38 cellular contexts compared by ENCODE assay signal in genomic region chrX:104205548-104205947, GRCh38. TPM values are rescaled to one million over a fixed set of nuclear protein-coding genes. Genes with fewer than 3 reads are reported as not detected.
"Had no signal": no experiment of that assay in that cellular context is flagged by ENCODE, and none has a peak within 500 bp of the region (broad histone marks: within the 10 kb centered on the region; RNA-seq: fewer than 3 reads in every experiment).

No MANE protein-coding gene starts in this region.

- H3K36me3 ChIP-seq: brain microvascular endothelial cell, breast epithelium had no signal

- H3K27ac ChIP-seq: ascending aorta, body of pancreas, brain microvascular endothelial cell, breast epithelium, VCaP had no signal

- H3K4me1 ChIP-seq: ascending aorta, body of pancreas, breast epithelium had no signal

- FAIRE-seq: TTC549 had no signal

- H3K9me3 ChIP-seq: ascending aorta, body of pancreas, breast epithelium had no signal

- H3K4me1 Mint-ChIP-seq: activated B cell treated with CpG ODN at 0.5 μM for 24 hours; activated CD4-positive, alpha-beta memory T cell treated with anti-CD3 and anti-CD28 coated beads, Interleukin-2, amount 10 ng/mL, durations not matched to agents 7 days and 5 days; activated CD4-positive, alpha-beta T cell treated with anti-CD3 and anti-CD28 coated beads, Interleukin-2, amount 10 ng/mL, durations not matched to agents 24 days and 14 days; activated CD8-positive, alpha-beta memory T cell treated with anti-CD3 and anti-CD28 coated beads, Interleukin-2, amount 10 ng/mL, durations not matched to agents 7 days and 5 days; activated naive CD4-positive, alpha-beta T cell treated with anti-CD3 and anti-CD28 coated beads, Interleukin-2, amount 10 ng/mL, durations not matched to agents 7 days and 5 days; activated naive CD4-positive, alpha-beta T cell treated with anti-CD3 and anti-CD28 coated beads, Interleukin-2, amount 50 U/mL, for 24 hours; activated naive CD8-positive, alpha-beta T cell treated with anti-CD3 and anti-CD28 coated beads, Interleukin-2, amount 10 ng/mL, durations not matched to agents 7 days and 5 days; activated naive CD8-positive, alpha-beta T cell treated with anti-CD3 and anti-CD28 coated beads, Interleukin-2, amount 50 U/mL, for 24 hours had no signal

- H3K36me3 Mint-ChIP-seq: activated naive CD4-positive, alpha-beta T cell treated with anti-CD3 and anti-CD28 coated beads, Interleukin-2, amount 10 ng/mL, durations not matched to agents 7 days and 5 days; activated naive CD4-positive, alpha-beta T cell treated with anti-CD3 and anti-CD28 coated beads, Interleukin-2, amount 50 U/mL, for 24 hours; activated naive CD8-positive, alpha-beta T cell treated with anti-CD3 and anti-CD28 coated beads, Interleukin-2, amount 10 ng/mL, durations not matched to agents 7 days and 5 days had no signal

- H3K9me3 Mint-ChIP-seq: activated B cell treated with CpG ODN at 0.5 μM for 24 hours; activated CD4-positive, alpha-beta memory T cell treated with anti-CD3 and anti-CD28 coated beads, Interleukin-2, amount 10 ng/mL, durations not matched to agents 7 days and 5 days; activated CD4-positive, alpha-beta T cell treated with anti-CD3 and anti-CD28 coated beads, Interleukin-2, amount 10 ng/mL, durations not matched to agents 24 days and 14 days; activated naive CD4-positive, alpha-beta T cell treated with anti-CD3 and anti-CD28 coated beads, Interleukin-2, amount 10 ng/mL, durations not matched to agents 7 days and 5 days; activated naive CD4-positive, alpha-beta T cell treated with anti-CD3 and anti-CD28 coated beads, Interleukin-2, amount 50 U/mL, for 24 hours; activated naive CD8-positive, alpha-beta T cell treated with anti-CD3 and anti-CD28 coated beads, Interleukin-2, amount 10 ng/mL, durations not matched to agents 7 days and 5 days; activated naive CD8-positive, alpha-beta T cell treated with anti-CD3 and anti-CD28 coated beads, Interleukin-2, amount 50 U/mL, for 24 hours; activated T-cell treated with anti-CD3 and anti-CD28 coated beads, Interleukin-2, amount 50 U/mL, for 24 hours; activated T-helper 2 cell treated with anti-CD3 and anti-CD28 coated beads, Interferon-gamma antibody, Interleukin-2, Interleukin-4, amounts not matched to agents 10 μg/mL and 5 μg/mL and 100 μg/mL, durations not matched to agents 14 hours and 24 hours and 36 hours; T-helper 1 cell treated with Interleukin-12 subunit alpha and Interleukin-12 subunit beta and Interleukin-4 antibody, amounts not matched to agents 30 μg/mL and 1 μg/mL, for 36 hours; T-helper 2 cell treated with Interferon-gamma antibody and Interleukin-4, amounts not matched to agents 5 μg/mL and 100 μg/mL, for 36 hours had no signal

- H3K27me3 ChIP-seq: ascending aorta, body of pancreas, brain microvascular endothelial cell had no signal

- DNase-seq: activated B cell treated with CpG ODN at 0.5 μM for 24 hours; activated CD4-positive, alpha-beta memory T cell treated with anti-CD3 and anti-CD28 coated beads, Interleukin-2, amount 10 ng/mL, durations not matched to agents 7 days and 5 days; activated CD4-positive, alpha-beta T cell treated with anti-CD3 and anti-CD28 coated beads for 4 hours; activated CD4-positive, alpha-beta T cell treated with anti-CD3 and anti-CD28 coated beads, Interleukin-2, amount 10 ng/mL, durations not matched to agents 24 days and 14 days; activated CD4-positive, alpha-beta T cell treated with anti-CD3 and anti-CD28 coated beads, Interleukin-2, amount 50 U/mL, for 48 hours; activated CD4-positive, CD25-positive, alpha-beta regulatory T cell treated with anti-CD3 and anti-CD28 coated beads, Interleukin-2, amount 50 U/mL, for 72 hours; activated CD8-positive, alpha-beta memory T cell treated with anti-CD3 and anti-CD28 coated beads for 24 hours; activated CD8-positive, alpha-beta memory T cell treated with anti-CD3 and anti-CD28 coated beads, Interleukin-2, amount 10 ng/mL, durations not matched to agents 7 days and 5 days; activated CD8-positive, alpha-beta memory T cell treated with anti-CD3 and anti-CD28 coated beads, Interleukin-2, amount 50 U/mL, for 48 hours; activated CD8-positive, alpha-beta T cell treated with anti-CD3 and anti-CD28 coated beads, Interleukin-2, amount 10 ng/mL, durations not matched to agents 7 days and 5 days; activated effector memory CD4-positive, alpha-beta T cell treated with Interleukin-2 at 50 U/mL for 16 hours; activated gamma-delta T cell; activated naive CD4-positive, alpha-beta T cell treated with anti-CD3 and anti-CD28 coated beads, Interleukin-2, amount 10 ng/mL, durations not matched to agents 7 days and 5 days; activated naive CD4-positive, alpha-beta T cell treated with Interleukin-2 at 50 U/mL for 16 hours; activated naive CD8-positive, alpha-beta T cell treated with anti-CD3 and anti-CD28 coated beads, Interleukin-2, amount 10 ng/mL, durations not matched to agents 7 days and 5 days; activated naive CD8-positive, alpha-beta T cell treated with anti-CD3 and anti-CD28 coated beads, Interleukin-2, amount 50 U/mL, for 24 hours; activated T-cell treated with anti-CD3 and anti-CD28 coated beads, Interleukin-2, amount 50 U/mL, for 24 hours; activated T-cell treated with anti-CD3 and anti-CD28 coated beads, Interleukin-2, amount 50 U/mL, for 48 hours; amygdala; anterior cingulate cortex; body of pancreas; brain microvascular endothelial cell; central memory CD4-positive, alpha-beta T cell; T-helper 1 cell; T-helper 2 cell; T-helper 9 cell had no signal

- H3K4me3 Mint-ChIP-seq: activated B cell treated with CpG ODN at 0.5 μM for 24 hours; activated CD4-positive, alpha-beta memory T cell treated with anti-CD3 and anti-CD28 coated beads, Interleukin-2, amount 10 ng/mL, durations not matched to agents 7 days and 5 days; activated CD4-positive, alpha-beta T cell treated with anti-CD3 and anti-CD28 coated beads, Interleukin-2, amount 10 ng/mL, durations not matched to agents 24 days and 14 days; activated CD8-positive, alpha-beta memory T cell treated with anti-CD3 and anti-CD28 coated beads, Interleukin-2, amount 10 ng/mL, durations not matched to agents 7 days and 5 days; activated CD8-positive, alpha-beta T cell treated with anti-CD3 and anti-CD28 coated beads, Interleukin-2, amount 10 ng/mL, durations not matched to agents 7 days and 5 days; activated naive CD4-positive, alpha-beta T cell treated with anti-CD3 and anti-CD28 coated beads, Interleukin-2, amount 10 ng/mL, durations not matched to agents 7 days and 5 days; activated naive CD4-positive, alpha-beta T cell treated with anti-CD3 and anti-CD28 coated beads, Interleukin-2, amount 50 U/mL, for 24 hours; activated naive CD8-positive, alpha-beta T cell; activated naive CD8-positive, alpha-beta T cell treated with anti-CD3 and anti-CD28 coated beads, Interleukin-2, amount 10 ng/mL, durations not matched to agents 7 days and 5 days; activated naive CD8-positive, alpha-beta T cell treated with anti-CD3 and anti-CD28 coated beads, Interleukin-2, amount 50 U/mL, for 24 hours; activated T-cell treated with anti-CD3 and anti-CD28 coated beads, Interleukin-2, amount 50 U/mL, for 24 hours; T-helper 1 cell treated with Interleukin-12 subunit alpha and Interleukin-12 subunit beta and Interleukin-4 antibody, amounts not matched to agents 30 μg/mL and 1 μg/mL, for 36 hours; T-helper 2 cell treated with Interferon-gamma antibody and Interleukin-4, amounts not matched to agents 5 μg/mL and 100 μg/mL, for 36 hours had no signal

- H3K27me3 Mint-ChIP-seq: activated B cell treated with CpG ODN at 0.5 μM for 24 hours; activated CD4-positive, alpha-beta memory T cell treated with anti-CD3 and anti-CD28 coated beads, Interleukin-2, amount 10 ng/mL, durations not matched to agents 7 days and 5 days; activated CD8-positive, alpha-beta memory T cell treated with anti-CD3 and anti-CD28 coated beads, Interleukin-2, amount 10 ng/mL, durations not matched to agents 7 days and 5 days; activated naive CD4-positive, alpha-beta T cell treated with anti-CD3 and anti-CD28 coated beads, Interleukin-2, amount 50 U/mL, for 24 hours; activated naive CD8-positive, alpha-beta T cell treated with anti-CD3 and anti-CD28 coated beads, Interleukin-2, amount 50 U/mL, for 24 hours had no signal

- H3K4me3 ChIP-seq: ascending aorta, body of pancreas, breast epithelium had no signal

- ATAC-seq: activated CD8-positive, alpha-beta memory T cell treated with anti-CD3 and anti-CD28 coated beads, Interleukin-2, amount 10 ng/mL, durations not matched to agents 7 days and 5 days; activated CD8-positive, alpha-beta T cell treated with anti-CD3 and anti-CD28 coated beads, Interleukin-2, amount 10 ng/mL, durations not matched to agents 7 days and 5 days; activated naive CD8-positive, alpha-beta T cell treated with anti-CD3 and anti-CD28 coated beads, Interleukin-2, amount 50 U/mL, for 24 hours; body of pancreas had no signal

- H3K27ac Mint-ChIP-seq: activated B cell treated with CpG ODN at 0.5 μM for 24 hours; activated CD4-positive, alpha-beta memory T cell treated with anti-CD3 and anti-CD28 coated beads, Interleukin-2, amount 10 ng/mL, durations not matched to agents 7 days and 5 days; activated CD4-positive, alpha-beta T cell treated with anti-CD3 and anti-CD28 coated beads, Interleukin-2, amount 10 ng/mL, durations not matched to agents 24 days and 14 days; activated CD8-positive, alpha-beta memory T cell treated with anti-CD3 and anti-CD28 coated beads, Interleukin-2, amount 10 ng/mL, durations not matched to agents 7 days and 5 days; activated CD8-positive, alpha-beta T cell treated with anti-CD3 and anti-CD28 coated beads, Interleukin-2, amount 10 ng/mL, durations not matched to agents 7 days and 5 days; activated naive CD4-positive, alpha-beta T cell treated with anti-CD3 and anti-CD28 coated beads, Interleukin-2, amount 10 ng/mL, durations not matched to agents 7 days and 5 days; activated naive CD4-positive, alpha-beta T cell treated with anti-CD3 and anti-CD28 coated beads, Interleukin-2, amount 50 U/mL, for 24 hours; activated naive CD8-positive, alpha-beta T cell; activated naive CD8-positive, alpha-beta T cell treated with anti-CD3 and anti-CD28 coated beads, Interleukin-2, amount 10 ng/mL, durations not matched to agents 7 days and 5 days; activated naive CD8-positive, alpha-beta T cell treated with anti-CD3 and anti-CD28 coated beads, Interleukin-2, amount 50 U/mL, for 24 hours; activated T-cell treated with anti-CD3 and anti-CD28 coated beads, Interleukin-2, amount 50 U/mL, for 24 hours; activated T-helper 2 cell treated with anti-CD3 and anti-CD28 coated beads, Interferon-gamma antibody, Interleukin-2, Interleukin-4, amounts not matched to agents 10 μg/mL and 5 μg/mL and 100 μg/mL, durations not matched to agents 14 hours and 24 hours and 36 hours; T-helper 1 cell treated with Interleukin-12 subunit alpha and Interleukin-12 subunit beta and Interleukin-4 antibody, amounts not matched to agents 30 μg/mL and 1 μg/mL, for 36 hours; T-helper 2 cell treated with Interferon-gamma antibody and Interleukin-4, amounts not matched to agents 5 μg/mL and 100 μg/mL, for 36 hours had no signal

RNA-seq across cellular contexts. Expression of gene ESX1, which starts 49.2 kb away (rescaled TPM):
- total RNA-seq: activated B cell treated with CpG ODN at 0.5 μM for 24 hours; activated CD4-positive, alpha-beta memory T cell treated with anti-CD3 and anti-CD28 coated beads, Interleukin-2, amount 10 ng/mL, durations not matched to agents 7 days and 5 days; activated CD4-positive, alpha-beta T cell treated with anti-CD3 and anti-CD28 coated beads, Interleukin-2, amount 10 ng/mL, durations not matched to agents 24 days and 14 days; activated CD8-positive, alpha-beta memory T cell treated with anti-CD3 and anti-CD28 coated beads, Interleukin-2, amount 10 ng/mL, durations not matched to agents 7 days and 5 days; activated CD8-positive, alpha-beta T cell treated with anti-CD3 and anti-CD28 coated beads, Interleukin-2, amount 10 ng/mL, durations not matched to agents 7 days and 5 days; activated naive CD8-positive, alpha-beta T cell treated with anti-CD3 and anti-CD28 coated beads, Interleukin-2, amount 10 ng/mL, durations not matched to agents 7 days and 5 days; ascending aorta; body of pancreas; breast epithelium; cardiac septum; cerebellum had no signal
- polyA plus RNA-seq: adipose tissue had no signal
